10 cellular contexts compared by ENCODE assay signal in the genomic region with DNA sequence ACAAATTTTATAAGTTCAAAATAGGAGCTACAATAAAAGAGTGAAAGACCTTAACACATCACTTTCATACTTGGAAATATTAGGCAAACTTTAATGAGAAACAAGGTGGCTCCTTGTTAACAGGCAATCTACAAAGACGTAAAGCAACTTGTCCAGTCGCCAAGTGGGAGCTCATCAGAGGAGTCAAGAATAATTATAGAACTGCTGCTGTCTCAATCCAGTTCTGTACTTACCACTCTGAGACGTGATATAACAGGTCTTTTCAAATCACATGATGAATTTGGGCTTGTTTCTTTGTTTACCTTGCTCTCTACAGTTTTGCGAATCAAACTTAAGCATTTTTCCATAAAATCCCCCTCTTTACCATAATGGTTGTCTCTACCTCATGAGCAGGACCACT. TPM values are rescaled to one million over a fixed set of nuclear protein-coding genes. Genes with fewer than 3 reads are reported as not detected.
DNase-seq lines count a peak whose midpoint lies in the region; ATAC-seq and TF ChIP-seq lines count a peak whose summit lies in the region.
"Had no signal": no experiment of that assay in that cellular context is flagged by ENCODE, and none has a peak within 500 bp of the region (broad histone marks: within the 10 kb centered on the region; RNA-seq: fewer than 3 reads in every experiment).

No MANE protein-coding gene starts in this region.

- H3K4me2 ChIP-seq in mesenchymal stem cell (ENCODE audit: low read length, poor library complexity, severe bottlenecking): no peak overlapping the region

- peak overlapping the region; percentile 96 for H3K9ac ChIP-seq in mesenchymal stem cell (ENCODE audit: low read length)

- no peak overlapping the region for H2BK15ac ChIP-seq in mesenchymal stem cell (ENCODE audit: low read depth, poor library complexity, severe bottlenecking)

- H3K14ac ChIP-seq in mesenchymal stem cell (ENCODE audit: low read length in 2 of 2): no peak overlapping the region

- H3K4me1 ChIP-seq in mesenchymal stem cell (ENCODE audit: control insufficient read depth, insufficient read depth, low read depth, low read length) (no peaks in the 10 kb centered on the region), thoracic aorta (ENCODE audit: control insufficient read depth in 1 of 2, low read depth in 2 of 2) (peaks cover 38 to 57% of the 10 kb centered on the region in 2 donors)

- H4K8ac ChIP-seq in mesenchymal stem cell (ENCODE audit: low read length): no peak overlapping the region

- H3K79me1 ChIP-seq in mesenchymal stem cell (replicated peaks; ENCODE audit: low read length, poor library complexity, severe bottlenecking): peaks cover 2% of the 10 kb centered on the region

- H3K4me3 Mint-ChIP-seq in activated naive CD8-positive, alpha-beta T cell: peak overlapping the region; percentile 99
- no peak overlapping the region for H3K4me3 Mint-ChIP-seq in activated naive CD8-positive, alpha-beta T cell treated with anti-CD3 and anti-CD28 coated beads, Interleukin-2, amount 50 U/mL, for 24 hours
- peak overlapping the region; percentile 1 for H3K4me3 Mint-ChIP-seq in chondrocyte (ENCODE audit: unreplicated experiment)

- H3K27me3 ChIP-seq in mesenchymal stem cell (ENCODE audit: control insufficient read depth in 1 of 2, insufficient read depth in 1 of 2, low read length in 2 of 2) (no peaks in the 10 kb centered on the region), thoracic aorta (replicated peaks; ENCODE audit: insufficient read depth) (no peaks in the 10 kb centered on the region)

- no peak overlapping the region for H2AFZ ChIP-seq in mesenchymal stem cell (ENCODE audit: low read depth, low read length)

- DNase-seq in activated naive CD8-positive, alpha-beta T cell treated with anti-CD3 and anti-CD28 coated beads, Interleukin-2, amount 50 U/mL, for 24 hours: no peak
- DNase-seq in chondrocyte (ENCODE audit: low spot score): no peak
- DNase-seq in mesenchymal stem cell: no peak
- no peak for DNase-seq in thoracic aorta (ENCODE audit: low spot score)
- no peak for DNase-seq in SHP77 (lab: John Stamatoyannopoulos, UW)
- DNase-seq in activated gamma-delta T cell treated with Interleukin-2 at 50 U/mL for 16 hours: no peak
- no peak for DNase-seq in NAMALWA (ENCODE audit: low spot score)
- DNase-seq: DMS79 treated with DMSO at 0.1 percent for 48 hours, NCI-H1436 had no signal

- H3K9me3 ChIP-seq in mesenchymal stem cell (ENCODE audit: control insufficient read depth, low read length): no peaks in the 10 kb centered on the region
- H3K9me3 ChIP-seq in thoracic aorta: no peaks in the 10 kb centered on the region

- H3K4ac ChIP-seq in mesenchymal stem cell (ENCODE audit: low read depth in 1 of 2, low read length in 2 of 2): no peak overlapping the region

- H3K27ac ChIP-seq in mesenchymal stem cell (ENCODE audit: low read length, poor library complexity, severe bottlenecking): no peak overlapping the region
- H3K27ac ChIP-seq in thoracic aorta: peak overlapping the region in 1 of 2 donors; percentile 100

- H3K23ac ChIP-seq in mesenchymal stem cell (ENCODE audit: low read length in 2 of 2): no peak overlapping the region

- H2BK120ac ChIP-seq in mesenchymal stem cell (ENCODE audit: low read depth, low read length): no peak overlapping the region

- no peak overlapping the region for H3K18ac ChIP-seq in mesenchymal stem cell (ENCODE audit: low read depth in 1 of 2, low read length in 2 of 2)

- H2BK12ac ChIP-seq in mesenchymal stem cell (ENCODE audit: low read length in 2 of 2): no peak overlapping the region

- ATAC-seq in activated naive CD8-positive, alpha-beta T cell treated with anti-CD3 and anti-CD28 coated beads, Interleukin-2, amount 50 U/mL, for 24 hours: no peak
- no peak for ATAC-seq in thoracic aorta (ENCODE audit: insufficient number of reproducible peaks, low FRiP score, low read depth)

- no peak overlapping the region for H2AK5ac ChIP-seq in mesenchymal stem cell (ENCODE audit: low read length, severe bottlenecking)

- 85% methylated on average over 4 of the region's 4 CpGs for WGBS in mesenchymal stem cell

- no peak overlapping the region for H4K91ac ChIP-seq in mesenchymal stem cell (ENCODE audit: low read length)

- no peak for TF ChIP-seq CTCF in chondrocyte (IDR thresholded peaks at IDR 0.05)
- TF ChIP-seq CTCF in thoracic aorta (IDR thresholded peaks at IDR 0.05): no peak

- H2BK5ac ChIP-seq in mesenchymal stem cell (ENCODE audit: low read depth, low read length, poor library complexity, severe bottlenecking): no peak overlapping the region

- H3K27ac Mint-ChIP-seq in activated naive CD8-positive, alpha-beta T cell: no peak overlapping the region
- no peak overlapping the region for H3K27ac Mint-ChIP-seq in activated naive CD8-positive, alpha-beta T cell treated with anti-CD3 and anti-CD28 coated beads, Interleukin-2, amount 50 U/mL, for 24 hours
- H3K27ac Mint-ChIP-seq in chondrocyte (ENCODE audit: unreplicated experiment): peak overlapping the region; percentile 96

- H3K36me3 ChIP-seq in mesenchymal stem cell (ENCODE audit: control insufficient read depth in 1 of 2, insufficient read depth in 2 of 2, low read depth in 1 of 2, low read length in 2 of 2): peaks cover 6 to 15% of the 10 kb centered on the region in 2 experiments
- H3K36me3 ChIP-seq in thoracic aorta: peaks cover 11% of the 10 kb centered on the region

- H3K27me3 Mint-ChIP-seq in activated naive CD8-positive, alpha-beta T cell: no peaks in the 10 kb centered on the region
- peaks cover 10% of the 10 kb centered on the region for H3K27me3 Mint-ChIP-seq in activated naive CD8-positive, alpha-beta T cell treated with anti-CD3 and anti-CD28 coated beads, Interleukin-2, amount 50 U/mL, for 24 hours
- no peaks in the 10 kb centered on the region for H3K27me3 Mint-ChIP-seq in chondrocyte (ENCODE audit: low read depth)

- peaks cover 75% of the 10 kb centered on the region for H3K4me1 Mint-ChIP-seq in activated naive CD8-positive, alpha-beta T cell (ENCODE audit: low read depth)
- peaks cover 77% of the 10 kb centered on the region for H3K4me1 Mint-ChIP-seq in activated naive CD8-positive, alpha-beta T cell treated with anti-CD3 and anti-CD28 coated beads, Interleukin-2, amount 50 U/mL, for 24 hours
- peaks cover 75% of the 10 kb centered on the region for H3K4me1 Mint-ChIP-seq in chondrocyte (ENCODE audit: low read depth)

- peaks cover 29% of the 10 kb centered on the region for H3K36me3 Mint-ChIP-seq in activated naive CD8-positive, alpha-beta T cell
- peaks cover 49% of the 10 kb centered on the region for H3K36me3 Mint-ChIP-seq in activated naive CD8-positive, alpha-beta T cell treated with anti-CD3 and anti-CD28 coated beads, Interleukin-2, amount 50 U/mL, for 24 hours (ENCODE audit: low read depth)
- H3K36me3 Mint-ChIP-seq in chondrocyte (ENCODE audit: low read depth): peaks cover 7% of the 10 kb centered on the region

- H3K4me3 ChIP-seq in mesenchymal stem cell (ENCODE audit: insufficient read depth in 1 of 2, low read depth in 1 of 2, low read length in 2 of 2) (peak overlapping the region in 1 of 2 experiments; percentile 99), thoracic aorta (peak overlapping the region; percentile 98)

- no peaks in the 10 kb centered on the region for H3K9me3 Mint-ChIP-seq in activated naive CD8-positive, alpha-beta T cell (ENCODE audit: low read depth)
- no peaks in the 10 kb centered on the region for H3K9me3 Mint-ChIP-seq in activated naive CD8-positive, alpha-beta T cell treated with anti-CD3 and anti-CD28 coated beads, Interleukin-2, amount 50 U/mL, for 24 hours
- no peaks in the 10 kb centered on the region for H3K9me3 Mint-ChIP-seq in chondrocyte (ENCODE audit: low read depth)

RNA-seq across cellular contexts. Expression of a gene that starts 3.6 kb away (rescaled TPM):
- total RNA-seq in chondrocyte (249 to 281 TPM (median 267 TPM) in 3 replicates), thoracic aorta (100 to 1,000 TPM; 238 to 630 TPM)
- 130 TPM for polyA plus RNA-seq in mesenchymal stem cell (2013, experiment 1 of 2)
- 127 TPM for polyA plus RNA-seq in mesenchymal stem cell (2013, experiment 2 of 2)

RNA-seq across cellular contexts. Expression of a gene that starts 45.6 kb away (rescaled TPM):
- total RNA-seq in chondrocyte (0.12 to 0.31 TPM (median 0.15 TPM) in 3 replicates), thoracic aorta (not detected)
- 0.01 TPM for polyA plus RNA-seq in mesenchymal stem cell (2013, experiment 1 of 2)
- polyA plus RNA-seq in mesenchymal stem cell (2013, experiment 2 of 2): 0.01 TPM
